ENCODE assay signal across 17 cellular contexts in the genomic region with DNA sequence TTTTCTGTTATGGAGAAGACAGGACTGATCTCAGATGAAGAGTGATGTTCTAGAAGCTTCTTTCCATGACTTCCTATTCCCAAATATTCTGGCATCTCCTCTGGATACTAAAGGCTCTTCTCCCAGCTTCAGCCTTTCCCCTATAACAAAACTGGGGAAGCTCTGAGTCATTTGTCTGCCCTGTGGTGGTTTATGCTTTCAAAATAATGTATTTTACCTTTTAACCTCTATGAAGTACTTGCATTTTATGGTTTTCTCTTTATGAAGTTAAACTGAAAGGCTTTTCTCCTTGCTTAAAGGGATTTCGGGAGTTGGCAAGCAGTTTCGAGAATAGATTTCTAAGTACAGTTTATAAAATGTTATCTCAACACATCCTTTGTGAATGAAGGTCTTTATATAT.
DNase-seq lines count a peak whose midpoint lies in the region; ATAC-seq and TF ChIP-seq lines count a peak whose summit lies in the region.
"Had no signal": no experiment of that assay in that cellular context is flagged by ENCODE, and none has a peak within 500 bp of the region (broad histone marks: within the 10 kb centered on the region; RNA-seq: fewer than 3 reads in every experiment).

No MANE protein-coding gene starts in this region.

- H3K9ac ChIP-seq in SK-N-SH (peak overlapping the region; percentile 26; the same call in 1 of the 2 replicates), mesenchymal stem cell (ENCODE audit: low read length) (peak overlapping the region; percentile 66)
- H3K9ac ChIP-seq: KMS-11 had no signal

- no peak overlapping the region for H2AK5ac ChIP-seq in mesenchymal stem cell (ENCODE audit: low read length, severe bottlenecking)

- H3F3A ChIP-seq in SK-N-SH (replicated peaks; ENCODE audit: insufficient read depth): peaks cover 17% of the 10 kb centered on the region

- H3K27me3 ChIP-seq in SK-N-SH (ENCODE audit: insufficient read depth): no peaks in the 10 kb centered on the region
- H3K27me3 ChIP-seq in mesenchymal stem cell (ENCODE audit: control insufficient read depth in 1 of 2, insufficient read depth in 1 of 2, low read length in 2 of 2): no peaks in the 10 kb centered on the region
- H3K27me3 ChIP-seq: body of pancreas had no signal

- TF ChIP-seq RAD21 in SK-N-SH (IDR thresholded peaks at IDR 0.05; ENCODE audit: low read length): no peak

- no peak overlapping the region for H2BK12ac ChIP-seq in mesenchymal stem cell (ENCODE audit: low read length in 2 of 2)

- peak overlapping the region; percentile 50; the same call in 1 of the 2 replicates for H3K4me2 ChIP-seq in SK-N-SH
- H3K4me2 ChIP-seq in mesenchymal stem cell (ENCODE audit: low read length, poor library complexity, severe bottlenecking): no peak overlapping the region
- H3K4me2 ChIP-seq: KMS-11 had no signal

- H4K20me1 ChIP-seq in SK-N-SH (ENCODE audit: insufficient read depth): no peaks in the 10 kb centered on the region

- H3K9me3 ChIP-seq in SK-N-SH (no peaks in the 10 kb centered on the region), mesenchymal stem cell (ENCODE audit: control insufficient read depth, low read length) (no peaks in the 10 kb centered on the region)
- H3K9me3 ChIP-seq: body of pancreas, Caco-2, lower lobe of right lung had no signal

- peak overlapping the region in 1 of 2 experiments; percentile 86; a peak in 2 of 4 replicates for H3K27ac ChIP-seq in SK-N-SH (ENCODE audit: low read depth in 2 of 2, low read length in 1 of 2)
- peak overlapping the region; percentile 75 for H3K27ac ChIP-seq in epithelial cell of prostate
- peak overlapping the region; percentile 77 for H3K27ac ChIP-seq in mesenchymal stem cell (ENCODE audit: low read length, poor library complexity, severe bottlenecking)
- H3K27ac ChIP-seq: body of pancreas, KMS-11, lower lobe of right lung had no signal

- H3K18ac ChIP-seq in mesenchymal stem cell (ENCODE audit: low read depth in 1 of 2, low read length in 2 of 2): peak overlapping the region in 1 of 2 experiments; percentile 19

- H3K4ac ChIP-seq in mesenchymal stem cell (ENCODE audit: low read depth in 1 of 2, low read length in 2 of 2): no peak overlapping the region

- 95% methylated on average over 2 of the region's 2 CpGs for WGBS in SK-N-SH (ENCODE audit: low lambda C conversion rate)
- WGBS in mesenchymal stem cell: no CpG with 5 or more reads among the region's 2 CpGs

- H4K91ac ChIP-seq in mesenchymal stem cell (ENCODE audit: low read length): no peak overlapping the region

- H2AFZ ChIP-seq in SK-N-SH (ENCODE audit: low read depth): no peak overlapping the region
- no peak overlapping the region for H2AFZ ChIP-seq in mesenchymal stem cell (ENCODE audit: low read depth, low read length)

- peak; percentile 65 for DNase-seq in AG10803 (ENCODE audit: low read depth)
- no peak for DNase-seq in SK-N-SH
- no peak for DNase-seq in epithelial cell of prostate (ENCODE audit: low read depth, low spot score)
- peak; percentile 75 for DNase-seq in mesenchymal stem cell
- no peak for DNase-seq in MV-4-11 (lab: John Stamatoyannopoulos, UW)
- no peak for DNase-seq in NOMO-1 (lab: John Stamatoyannopoulos, UW; ENCODE audit: unreplicated experiment in 2 of 2)
- no peak for DNase-seq in HUDEP-2 (lab: John Stamatoyannopoulos, UW; ENCODE audit: unreplicated experiment in 76 of 76)
- DNase-seq: activated CD8-positive, alpha-beta memory T cell treated with anti-CD3 and anti-CD28 coated beads for 24 hours; activated effector memory CD4-positive, alpha-beta T cell treated with anti-CD3 and anti-CD28 coated beads, Interleukin-2, amount 50 U/mL, for 16 hours; body of pancreas; Caco-2; lower lobe of right lung; NCI-H1694 treated with DMSO at 0.1 percent for 48 hours; OCI-M1 had no signal

- POLR2A ChIA-PET in SK-N-SH (lab: Yijun Ruan, JAX): no interaction called here

- H3K9me2 ChIP-seq in SK-N-SH: no peaks in the 10 kb centered on the region

- no peak for ATAC-seq in HG02642 (IDR thresholded peaks at IDR 0.05; ENCODE audit: poor library complexity, unreplicated experiment)
- ATAC-seq: body of pancreas, HCT116, lower lobe of right lung had no signal

- no peak overlapping the region for H3K23ac ChIP-seq in mesenchymal stem cell (ENCODE audit: low read length in 2 of 2)

- peaks cover 19% of the 10 kb centered on the region for H3K79me1 ChIP-seq in mesenchymal stem cell (replicated peaks; ENCODE audit: low read length, poor library complexity, severe bottlenecking)

- H3K79me2 ChIP-seq in SK-N-SH (ENCODE audit: insufficient read depth): peaks cover 43% of the 10 kb centered on the region

- no peak overlapping the region for H3K4me3 ChIP-seq in AG10803 (ENCODE audit: low read length)
- H3K4me3 ChIP-seq in SK-N-SH (ENCODE audit: low read depth in 2 of 2, low read length in 1 of 2): no peak overlapping the region
- H3K4me3 ChIP-seq in mesenchymal stem cell (ENCODE audit: insufficient read depth in 1 of 2, low read depth in 1 of 2, low read length in 2 of 2): no peak overlapping the region
- H3K4me3 ChIP-seq: body of pancreas, lower lobe of right lung had no signal

- no peak overlapping the region for H3K14ac ChIP-seq in mesenchymal stem cell (ENCODE audit: low read length in 2 of 2)

- no peak overlapping the region for H4K8ac ChIP-seq in mesenchymal stem cell (ENCODE audit: low read length)

- TF ChIP-seq CTCF in AG10803 (conservative IDR thresholded peaks at IDR 0.05; ENCODE audit: low read length) (no peak), SK-N-SH (IDR thresholded peaks at IDR 0.05) (no peak)

- no peak overlapping the region for H2BK5ac ChIP-seq in mesenchymal stem cell (ENCODE audit: low read depth, low read length, poor library complexity, severe bottlenecking)

- H3K4me1 ChIP-seq in SK-N-SH (ENCODE audit: control insufficient read depth in 1 of 2, insufficient read depth in 2 of 2, low read depth in 1 of 2, low read length in 1 of 2) (peaks cover 5 to 33% of the 10 kb centered on the region in 2 experiments; a peak in 3 of 4 replicates), mesenchymal stem cell (ENCODE audit: control insufficient read depth, insufficient read depth, low read depth, low read length) (peaks cover 11% of the 10 kb centered on the region)
- H3K4me1 ChIP-seq: body of pancreas had no signal

- H3K36me3 ChIP-seq in SK-N-SH (replicated peaks in 1 of 2; ENCODE audit: control insufficient read depth in 1 of 2, insufficient read depth in 2 of 2, low read length in 1 of 2) (peaks cover 0 to 7% of the 10 kb centered on the region in 2 experiments), mesenchymal stem cell (ENCODE audit: control insufficient read depth in 1 of 2, insufficient read depth in 2 of 2, low read depth in 1 of 2, low read length in 2 of 2) (no peaks in the 10 kb centered on the region)
- H3K36me3 ChIP-seq: lower lobe of right lung had no signal

- H2BK15ac ChIP-seq in mesenchymal stem cell (ENCODE audit: low read depth, poor library complexity, severe bottlenecking): no peak overlapping the region

- TF ChIP-seq EP300 in SK-N-SH (IDR thresholded peaks at IDR 0.05; ENCODE audit: borderline replicate concordance in 1 of 2, low read depth in 1 of 2, low read length in 1 of 2): no peak

- CTCF ChIA-PET in SK-N-SH (lab: Yijun Ruan, JAX): interaction anchor here (2.0 to 3.0 kb wide), 2 partner anchors 15 to 17 kb away, joined by 5 to 10 read pairs; no protein-coding TSS in a partner anchor

- H2BK120ac ChIP-seq in mesenchymal stem cell (ENCODE audit: low read depth, low read length): no peak overlapping the region

TF ChIP-seq in SK-N-SH, 30 proteins besides CTCF, POLR2A, EP300 and RAD21 (continues in another document):
- no peak for TF ChIP-seq TEAD4 (IDR thresholded peaks at IDR 0.05; ENCODE audit: borderline replicate concordance, insufficient read depth)
- TF ChIP-seq, protein P1, sequence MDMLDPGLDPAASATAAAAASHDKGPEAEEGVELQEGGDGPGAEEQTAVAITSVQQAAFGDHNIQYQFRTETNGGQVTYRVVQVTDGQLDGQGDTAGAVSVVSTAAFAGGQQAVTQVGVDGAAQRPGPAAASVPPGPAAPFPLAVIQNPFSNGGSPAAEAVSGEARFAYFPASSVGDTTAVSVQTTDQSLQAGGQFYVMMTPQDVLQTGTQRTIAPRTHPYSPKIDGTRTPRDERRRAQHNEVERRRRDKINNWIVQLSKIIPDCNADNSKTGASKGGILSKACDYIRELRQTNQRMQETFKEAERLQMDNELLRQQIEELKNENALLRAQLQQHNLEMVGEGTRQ (IDR thresholded peaks at IDR 0.05; ENCODE audit: borderline replicate concordance, low read depth, low read length): no peak
- TF ChIP-seq, protein P2, sequence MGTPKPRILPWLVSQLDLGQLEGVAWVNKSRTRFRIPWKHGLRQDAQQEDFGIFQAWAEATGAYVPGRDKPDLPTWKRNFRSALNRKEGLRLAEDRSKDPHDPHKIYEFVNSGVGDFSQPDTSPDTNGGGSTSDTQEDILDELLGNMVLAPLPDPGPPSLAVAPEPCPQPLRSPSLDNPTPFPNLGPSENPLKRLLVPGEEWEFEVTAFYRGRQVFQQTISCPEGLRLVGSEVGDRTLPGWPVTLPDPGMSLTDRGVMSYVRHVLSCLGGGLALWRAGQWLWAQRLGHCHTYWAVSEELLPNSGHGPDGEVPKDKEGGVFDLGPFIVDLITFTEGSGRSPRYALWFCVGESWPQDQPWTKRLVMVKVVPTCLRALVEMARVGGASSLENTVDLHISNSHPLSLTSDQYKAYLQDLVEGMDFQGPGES (IDR thresholded peaks at IDR 0.05; ENCODE audit: low read depth, low read length): no peak
- TF ChIP-seq TAF1 (IDR thresholded peaks at IDR 0.05; ENCODE audit: borderline replicate concordance, low read depth, low read length): no peak
- no peak for TF ChIP-seq NRF1 (IDR thresholded peaks at IDR 0.05; ENCODE audit: low read depth, low read length)
- TF ChIP-seq RXRA (IDR thresholded peaks at IDR 0.05; ENCODE audit: borderline replicate concordance, low read depth): no peak
- no peak for TF ChIP-seq CHD2 (IDR thresholded peaks at IDR 0.05; ENCODE audit: low read length, partially characterized antibody)
- no peak for TF ChIP-seq RCOR1 (IDR thresholded peaks at IDR 0.05; ENCODE audit: low read length)
- TF ChIP-seq, protein P3, sequence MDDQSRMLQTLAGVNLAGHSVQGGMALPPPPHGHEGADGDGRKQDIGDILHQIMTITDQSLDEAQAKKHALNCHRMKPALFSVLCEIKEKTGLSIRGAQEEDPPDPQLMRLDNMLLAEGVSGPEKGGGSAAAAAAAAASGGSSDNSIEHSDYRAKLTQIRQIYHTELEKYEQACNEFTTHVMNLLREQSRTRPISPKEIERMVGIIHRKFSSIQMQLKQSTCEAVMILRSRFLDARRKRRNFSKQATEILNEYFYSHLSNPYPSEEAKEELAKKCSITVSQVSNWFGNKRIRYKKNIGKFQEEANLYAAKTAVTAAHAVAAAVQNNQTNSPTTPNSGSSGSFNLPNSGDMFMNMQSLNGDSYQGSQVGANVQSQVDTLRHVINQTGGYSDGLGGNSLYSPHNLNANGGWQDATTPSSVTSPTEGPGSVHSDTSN (IDR thresholded peaks at IDR 0.05): no peak
- no peak for TF ChIP-seq MEF2A (IDR thresholded peaks at IDR 0.05; ENCODE audit: borderline replicate concordance, low read depth)
- TF ChIP-seq, protein P4, sequence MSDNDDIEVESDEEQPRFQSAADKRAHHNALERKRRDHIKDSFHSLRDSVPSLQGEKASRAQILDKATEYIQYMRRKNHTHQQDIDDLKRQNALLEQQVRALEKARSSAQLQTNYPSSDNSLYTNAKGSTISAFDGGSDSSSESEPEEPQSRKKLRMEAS (IDR thresholded peaks at IDR 0.05; ENCODE audit: low read depth): no peak

Comparison
In these comparisons a context has a peak if more than half of its experiments do, and no peak if none do; other contexts are left out.
1. DNase-seq: peak in AG10803 (single experiment) and mesenchymal stem cell (single experiment); none in SK-N-SH (single experiment), epithelial cell of prostate (single experiment), MV-4-11 (single experiment), NOMO-1 (0 of 2) and HUDEP-2 (0 of 76).